Comparison of ENCODE assay signal across 8 cellular contexts in the genomic region with DNA sequence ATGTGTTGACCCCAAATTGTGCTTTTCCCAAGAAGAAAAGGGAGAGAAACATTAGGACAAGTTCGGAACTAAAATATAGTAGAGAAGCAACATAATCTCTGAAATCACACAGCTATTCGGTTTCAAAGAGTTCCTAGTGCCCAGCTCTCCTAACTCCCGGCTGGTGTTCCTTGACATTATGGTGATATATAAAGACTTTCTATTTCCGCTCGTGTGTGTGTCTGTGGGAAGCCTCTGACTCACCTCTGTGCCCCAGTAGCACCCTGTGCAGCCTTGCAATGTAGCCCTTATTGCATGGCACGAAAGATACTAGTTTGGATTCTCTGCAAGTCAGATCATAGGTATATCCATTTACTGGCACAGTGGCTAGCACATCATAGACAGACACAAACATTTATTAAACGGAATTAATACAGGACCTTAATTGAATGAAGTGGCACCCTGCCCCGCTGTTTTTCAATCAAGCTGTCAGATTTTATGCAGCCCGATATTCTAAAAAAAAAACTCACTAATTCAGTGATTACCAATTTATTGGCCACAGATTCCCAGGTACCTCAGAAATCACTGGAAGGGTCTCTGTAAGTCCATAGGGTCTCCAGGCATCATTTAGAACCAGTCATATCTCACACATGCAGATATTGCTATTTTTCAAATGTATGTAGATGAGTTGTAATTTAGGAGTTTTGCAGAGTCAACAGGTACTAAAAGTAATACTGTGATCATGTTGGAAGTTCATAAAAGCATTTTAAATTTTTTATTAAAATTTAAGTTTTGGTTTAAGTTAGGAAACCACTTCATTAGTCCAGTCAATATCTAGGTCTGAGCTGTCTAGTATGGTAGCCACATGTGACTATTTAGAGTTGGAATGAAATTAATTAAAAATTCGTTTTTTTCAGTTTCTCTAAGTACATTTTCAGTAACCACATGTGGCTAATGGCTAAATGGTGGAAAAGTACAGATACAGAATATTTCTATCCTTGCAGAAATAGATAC. TPM values are rescaled to one million over a fixed set of nuclear protein-coding genes. Genes with fewer than 3 reads are reported as not detected.
DNase-seq lines count a peak whose midpoint lies in the region; ATAC-seq and TF ChIP-seq lines count a peak whose summit lies in the region.

No MANE protein-coding gene starts in this region.

- H3K27me3 ChIP-seq in colonic mucosa: peaks cover 9% of the 10 kb centered on the region
- H3K27me3 ChIP-seq in lower lobe of right lung (ENCODE audit: low read depth): no peaks in the 10 kb centered on the region
- H3K27me3 ChIP-seq in tibial nerve: no peaks in the 10 kb centered on the region

- peak overlapping the region in 1 of 2 donors; percentile 62 for H3K9ac ChIP-seq in colonic mucosa (ENCODE audit: low read depth in 2 of 2, low read length in 2 of 2)

- TF ChIP-seq CTCF in NB4 (IDR thresholded peaks at IDR 0.05; ENCODE audit: low read depth, low read length) (no peak), colonic mucosa (IDR thresholded peaks at IDR 0.05) (no peak), lower lobe of right lung (IDR thresholded peaks at IDR 0.05) (no peak), tibial nerve (IDR thresholded peaks at IDR 0.05) (no peak)

- peak overlapping the region; percentile 18 for H3K27ac ChIP-seq in colonic mucosa
- H3K27ac ChIP-seq in lower lobe of right lung: peak overlapping the region; percentile 79
- peak overlapping the region in 3 of 4 donors; percentile 36 to 67 (median 50) for H3K27ac ChIP-seq in tibial nerve

- TF ChIP-seq POLR2A in NB4 (IDR thresholded peaks at IDR 0.05; ENCODE audit: extremely low read depth, insufficient read length) (no peak), tibial nerve (IDR thresholded peaks at IDR 0.05) (no peak)

- intact Hi-C loops in colonic mucosa (cut with DNase I): no loop called here
- intact Hi-C loops in lower lobe of right lung (cut with DNase I): no loop called here

- no peaks in the 10 kb centered on the region for H3K36me3 ChIP-seq in colonic mucosa
- H3K36me3 ChIP-seq in lower lobe of right lung: no peaks in the 10 kb centered on the region
- no peaks in the 10 kb centered on the region for H3K36me3 ChIP-seq in tibial nerve

- TF ChIP-seq EP300 in tibial nerve (IDR thresholded peaks at IDR 0.05): no peak

- H3K9me3 ChIP-seq in colonic mucosa (no peaks in the 10 kb centered on the region), lower lobe of right lung (no peaks in the 10 kb centered on the region), tibial nerve (no peaks in the 10 kb centered on the region)

- H3K4me1 ChIP-seq in colonic mucosa (no peaks in the 10 kb centered on the region), lower lobe of right lung (peaks cover 16% of the 10 kb centered on the region), tibial nerve (peaks cover 0 to 5% (median 2%) of the 10 kb centered on the region in 4 donors)

- DNase-seq in EL: peak; percentile 60
- peak; percentile 32 for DNase-seq in NB4 (ENCODE audit: low read depth)
- DNase-seq in colonic mucosa: no peak
- DNase-seq in lower lobe of right lung: no peak
- no peak for DNase-seq in tibial nerve (ENCODE audit: low spot score in 2 of 2)
- no peak for DNase-seq in anterior cingulate cortex (lab: John Stamatoyannopoulos, UW)

- H3K4me3 ChIP-seq in NB4 (ENCODE audit: low read depth, low read length): peak overlapping the region; percentile 58
- peak overlapping the region; percentile 41 for H3K4me3 ChIP-seq in colonic mucosa
- H3K4me3 ChIP-seq in lower lobe of right lung: peak overlapping the region; percentile 66
- H3K4me3 ChIP-seq in tibial nerve: peak overlapping the region; percentile 34 to 65 (median 50)

- ATAC-seq in lower lobe of right lung: peak; percentile 56 to 73
- ATAC-seq in GM19463 (IDR thresholded peaks at IDR 0.05; ENCODE audit: unreplicated experiment): no peak
- no peak for ATAC-seq in GM18861 (IDR thresholded peaks at IDR 0.05; ENCODE audit: unreplicated experiment)

- WGBS in tibial nerve, 2 donors: 31 to 34% methylated on average over 10 of the region's 10 CpGs

RNA-seq across cellular contexts. Expression of gene SFTPD, which starts 43.3 kb away (rescaled TPM):
- under 1 TPM; 0.27 to 0.67 TPM for total RNA-seq in colonic mucosa
- 630 TPM for total RNA-seq in lower lobe of right lung
- 1 to 10 TPM in 2 of 4 donors, not detected in 2; 1.5 to 2.5 TPM for total RNA-seq in tibial nerve

Comparison
In these comparisons a context has a peak if more than half of its experiments do, and no peak if none do; other contexts are left out.
1. DNase-seq: peak in EL (single experiment) and NB4 (single experiment); none in colonic mucosa (single experiment), lower lobe of right lung (single experiment), tibial nerve (0 of 2) and anterior cingulate cortex (0 of 58).
2. H3K27ac ChIP-seq: peak in every context shown above with its lines; median percentile 79 in lower lobe of right lung; 50 in tibial nerve; 18 in colonic mucosa.
3. ATAC-seq: peak in lower lobe of right lung (2 of 2); none in GM19463 (single experiment) and GM18861 (single experiment).
4. RNA of gene SFTPD, which starts 43.3 kb away (total RNA-seq): 630 TPM in lower lobe of right lung (single experiment); 1.5 to 2.5 TPM in tibial nerve and 0.27 to 0.67 TPM in colonic mucosa; every median in the first group is over 100 times any median in the second.
5. Peak in every context shown above with its lines, with median percentiles within 50 percentile points of each other: H3K4me3 ChIP-seq.